Comparison of ENCODE assay signal across 3 cellular contexts in genomic region chrX:153925739-153926593, GRCh38.
A peak's percentile ranks its signal among the peaks of the same experiment; 100 is the strongest.
TF ChIP-seq lines count a peak whose summit lies in the region.

ARHGAP4 (minus strand) TSS chrX:153926264; CDS start chrX:153926202, 62 bp downstream.

TF ChIP-seq in HCT116, 20 proteins besides CTCF, POLR2A, EP300 and RAD21:
- no peak for TF ChIP-seq MAX (IDR thresholded peaks at IDR 0.05)
- TF ChIP-seq ZFX (IDR thresholded peaks at IDR 0.05): peak; percentile 37; the same call in 1 of the 2 replicates
- TF ChIP-seq SIN3A (IDR thresholded peaks at IDR 0.05; ENCODE audit: low read depth): no peak
- no peak for TF ChIP-seq ZNF274 (IDR thresholded peaks at IDR 0.05; ENCODE audit: low read depth, low read length)
- no peak for TF ChIP-seq EZH2phosphoT487 (IDR thresholded peaks at IDR 0.05; ENCODE audit: borderline replicate concordance)
- TF ChIP-seq POLR2AphosphoS5 (IDR thresholded peaks at IDR 0.05; ENCODE audit: low read depth, low read length): peak; percentile 79
- TF ChIP-seq SP1 (IDR thresholded peaks at IDR 0.05; ENCODE audit: low read depth): no peak
- peak; percentile 38 for TF ChIP-seq ZBTB33 (IDR thresholded peaks at IDR 0.05; ENCODE audit: extremely low read depth, insufficient replicate concordance, low read length)
- TF ChIP-seq TCF7L2 (IDR thresholded peaks at IDR 0.05; ENCODE audit: borderline replicate concordance, extremely low read depth, insufficient read depth, insufficient read length): no peak
- TF ChIP-seq FOSL1 (IDR thresholded peaks at IDR 0.05; ENCODE audit: low read depth): no peak

TF ChIP-seq in WTC11, 78 proteins besides CTCF, POLR2A, EP300 and RAD21:
- TF ChIP-seq ARID4B (CRISPR knock-in tag; IDR thresholded peaks at IDR 0.05; ENCODE audit: borderline replicate concordance) (no peak), ZNF232 (CRISPR knock-in tag; IDR thresholded peaks at IDR 0.05) (no peak), ZNF138 (CRISPR knock-in tag; conservative IDR thresholded peaks at IDR 0.05) (no peak), NR2C2 (CRISPR knock-in tag; IDR thresholded peaks at IDR 0.05) (no peak), MAX (CRISPR knock-in tag; IDR thresholded peaks at IDR 0.05) (0 out of 2 replicates have a peak, but pooled peaks have one; percentile 15), ZNF423 (CRISPR knock-in tag; IDR thresholded peaks at IDR 0.05) (no peak), FOXP1 (CRISPR knock-in tag; IDR thresholded peaks at IDR 0.05; ENCODE audit: borderline replicate concordance) (peak; percentile 51), ZNF671 (CRISPR knock-in tag; IDR thresholded peaks at IDR 0.05) (peak; percentile 22; the same call in 1 of the 2 replicates), ZBTB43 (CRISPR knock-in tag; IDR thresholded peaks at IDR 0.05) (0 out of 2 replicates have a peak, but pooled peaks have one; percentile 56), SP1 (CRISPR knock-in tag; conservative IDR thresholded peaks at IDR 0.05) (peak; percentile 58; the same call in 1 of the 2 replicates), ATF6 (CRISPR knock-in tag; IDR thresholded peaks at IDR 0.05) (no peak), ZBTB21 (CRISPR knock-in tag; IDR thresholded peaks at IDR 0.05; ENCODE audit: borderline replicate concordance) (no peak), NFE2L1 (CRISPR knock-in tag; IDR thresholded peaks at IDR 0.05) (peak; percentile 43; the same call in 1 of the 2 replicates), EMX1 (CRISPR knock-in tag; IDR thresholded peaks at IDR 0.05) (no peak), NFATC4 (CRISPR knock-in tag; IDR thresholded peaks at IDR 0.05) (peak; percentile 79; the same call in 1 of the 2 replicates), PRRX2 (CRISPR knock-in tag; IDR thresholded peaks at IDR 0.05) (no peak), JUN (CRISPR knock-in tag; IDR thresholded peaks at IDR 0.05) (0 out of 2 replicates have a peak, but pooled peaks have one; percentile 25), FOXJ3 (CRISPR knock-in tag; IDR thresholded peaks at IDR 0.05; ENCODE audit: borderline replicate concordance) (no peak)

TF ChIP-seq in H1, 55 proteins besides CTCF, POLR2A, EP300 and RAD21:
- TF ChIP-seq YY1 (IDR thresholded peaks at IDR 0.05; ENCODE audit: low read depth, low read length) (0 out of 2 replicates have a peak, but pooled peaks have one; percentile 12), POLR2AphosphoS5 (IDR thresholded peaks at IDR 0.05; ENCODE audit: low read depth, low read length) (peak; percentile 93), GABPA (IDR thresholded peaks at IDR 0.05; ENCODE audit: borderline replicate concordance, insufficient read depth, low read length) (0 out of 2 replicates have a peak, but pooled peaks have one; percentile 31), MAX (IDR thresholded peaks at IDR 0.05) (0 out of 2 replicates have a peak, but pooled peaks have one; percentile 18), TAF7 (optimal IDR thresholded peaks at IDR 0.05; ENCODE audit: borderline replicate concordance, low read depth, low read length) (peak; percentile 98), RXRA (IDR thresholded peaks at IDR 0.05; ENCODE audit: insufficient read depth, low read depth, low read length) (no peak), CBX8 (IDR thresholded peaks at IDR 0.05; ENCODE audit: borderline replicate concordance, low read depth, low read length) (no peak), CHD2 (IDR thresholded peaks at IDR 0.05; ENCODE audit: low read length) (no peak), BACH1 (IDR thresholded peaks at IDR 0.05; ENCODE audit: low read length) (no peak)
